32 cellular contexts compared by ENCODE assay signal in genomic region chrX:2177541-2177940, GRCh38.
"Had no signal": no experiment of that assay in that cellular context is flagged by ENCODE, and none has a peak within 500 bp of the region (broad histone marks: within the 10 kb centered on the region; RNA-seq: fewer than 3 reads in every experiment).

No MANE protein-coding gene starts in this region.

- H3K27ac ChIP-seq: brain microvascular endothelial cell, SJCRH30, SK-N-MC, WERI-Rb-1 had no signal

- H3K27me3 ChIP-seq: brain microvascular endothelial cell, SJCRH30 had no signal

- H3K27me3 Mint-ChIP-seq: activated CD4-positive, alpha-beta T cell treated with anti-CD3 and anti-CD28 coated beads, Interleukin-2, amount 10 ng/mL, durations not matched to agents 24 days and 14 days; activated CD8-positive, alpha-beta T cell treated with anti-CD3 and anti-CD28 coated beads for 36 hours; activated naive CD8-positive, alpha-beta T cell treated with anti-CD3 and anti-CD28 coated beads for 36 hours; activated T-helper 17 cell treated with anti-CD3 and anti-CD28 coated beads, Interleukin-2, amount 50 U/mL, for 72 hours; central memory CD8-positive, alpha-beta T cell had no signal

- H3K27ac Mint-ChIP-seq: activated CD4-positive, alpha-beta T cell treated with anti-CD3 and anti-CD28 coated beads, Interleukin-2, amount 10 ng/mL, durations not matched to agents 24 days and 14 days; activated CD8-positive, alpha-beta T cell treated with anti-CD3 and anti-CD28 coated beads for 36 hours; activated naive CD8-positive, alpha-beta T cell treated with anti-CD3 and anti-CD28 coated beads for 36 hours; activated T-cell treated with anti-CD3 and anti-CD28 coated beads, Interleukin-2, amount 50 U/mL, for 72 hours; activated T-helper 17 cell treated with anti-CD3 and anti-CD28 coated beads, Interleukin-2, amount 50 U/mL, for 72 hours had no signal

- H3K4me3 Mint-ChIP-seq: activated CD4-positive, alpha-beta T cell treated with anti-CD3 and anti-CD28 coated beads, Interleukin-2, amount 10 ng/mL, durations not matched to agents 24 days and 14 days; activated CD8-positive, alpha-beta T cell treated with anti-CD3 and anti-CD28 coated beads for 36 hours; activated naive CD8-positive, alpha-beta T cell treated with anti-CD3 and anti-CD28 coated beads for 36 hours; activated T-cell treated with anti-CD3 and anti-CD28 coated beads, Interleukin-2, amount 50 U/mL, for 72 hours; activated T-helper 17 cell treated with anti-CD3 and anti-CD28 coated beads, Interleukin-2, amount 50 U/mL, for 72 hours; central memory CD8-positive, alpha-beta T cell had no signal

- H3K4me1 ChIP-seq: SJCRH30 had no signal

- H3K4me1 Mint-ChIP-seq: activated CD4-positive, alpha-beta T cell treated with anti-CD3 and anti-CD28 coated beads, Interleukin-2, amount 10 ng/mL, durations not matched to agents 24 days and 14 days; activated naive CD8-positive, alpha-beta T cell treated with anti-CD3 and anti-CD28 coated beads for 36 hours; activated T-helper 17 cell treated with anti-CD3 and anti-CD28 coated beads, Interleukin-2, amount 50 U/mL, for 72 hours; central memory CD8-positive, alpha-beta T cell had no signal

- DNase-seq: activated CD4-positive, alpha-beta T cell treated with anti-CD3 and anti-CD28 coated beads, Interleukin-2, amount 10 ng/mL, durations not matched to agents 24 days and 14 days; activated CD4-positive, alpha-beta T cell treated with anti-CD3 and anti-CD28 coated beads, Interleukin-2, amount 50 U/mL, for 4 hours; activated CD8-positive, alpha-beta T cell treated with anti-CD3 and anti-CD28 coated beads for 36 hours; activated effector memory CD4-positive, alpha-beta T cell treated with anti-CD3 and anti-CD28 coated beads, Interleukin-2, amount 50 U/mL, for 16 hours; activated naive CD4-positive, alpha-beta T cell; activated naive CD4-positive, alpha-beta T cell treated with anti-CD3 and anti-CD28 coated beads, Interleukin-2, amount 50 U/mL, for 16 hours; activated naive CD8-positive, alpha-beta T cell treated with anti-CD3 and anti-CD28 coated beads for 36 hours; activated T-cell treated with anti-CD3 and anti-CD28 coated beads, Interleukin-2, amount 50 U/mL, for 1 hour; activated T-cell treated with anti-CD3 and anti-CD28 coated beads, Interleukin-2, amount 50 U/mL, for 72 hours; amniotic stem cell; aorta; brain microvascular endothelial cell; Karpas-422; KBM-7; NCI-H1048; NCI-H1105 treated with DMSO at 0.1 percent for 48 hours; NCI-H1436; NCI-H1694; NCI-H1930; NCI-H2081 treated with DMSO at 0.1 percent for 48 hours; NCI-H226; NCI-H446 treated with DMSO at 0.1 percent for 48 hours; NCI-H524; OCI-M1; SHP77; SJCRH30; T1000; WERI-Rb-1 had no signal

- H3K9me3 ChIP-seq: SJCRH30 had no signal

- H3K36me3 Mint-ChIP-seq: activated naive CD8-positive, alpha-beta T cell treated with anti-CD3 and anti-CD28 coated beads for 36 hours had no signal

- ATAC-seq: activated CD8-positive, alpha-beta T cell treated with anti-CD3 and anti-CD28 coated beads for 36 hours; activated T-cell treated with anti-CD3 and anti-CD28 coated beads, Interleukin-2, amount 50 U/mL, for 72 hours; activated T-helper 17 cell treated with anti-CD3 and anti-CD28 coated beads, Interleukin-2, amount 50 U/mL, for 72 hours; Panc1 had no signal
